ENCODE assay signal across 9 cellular contexts in the genomic region with DNA sequence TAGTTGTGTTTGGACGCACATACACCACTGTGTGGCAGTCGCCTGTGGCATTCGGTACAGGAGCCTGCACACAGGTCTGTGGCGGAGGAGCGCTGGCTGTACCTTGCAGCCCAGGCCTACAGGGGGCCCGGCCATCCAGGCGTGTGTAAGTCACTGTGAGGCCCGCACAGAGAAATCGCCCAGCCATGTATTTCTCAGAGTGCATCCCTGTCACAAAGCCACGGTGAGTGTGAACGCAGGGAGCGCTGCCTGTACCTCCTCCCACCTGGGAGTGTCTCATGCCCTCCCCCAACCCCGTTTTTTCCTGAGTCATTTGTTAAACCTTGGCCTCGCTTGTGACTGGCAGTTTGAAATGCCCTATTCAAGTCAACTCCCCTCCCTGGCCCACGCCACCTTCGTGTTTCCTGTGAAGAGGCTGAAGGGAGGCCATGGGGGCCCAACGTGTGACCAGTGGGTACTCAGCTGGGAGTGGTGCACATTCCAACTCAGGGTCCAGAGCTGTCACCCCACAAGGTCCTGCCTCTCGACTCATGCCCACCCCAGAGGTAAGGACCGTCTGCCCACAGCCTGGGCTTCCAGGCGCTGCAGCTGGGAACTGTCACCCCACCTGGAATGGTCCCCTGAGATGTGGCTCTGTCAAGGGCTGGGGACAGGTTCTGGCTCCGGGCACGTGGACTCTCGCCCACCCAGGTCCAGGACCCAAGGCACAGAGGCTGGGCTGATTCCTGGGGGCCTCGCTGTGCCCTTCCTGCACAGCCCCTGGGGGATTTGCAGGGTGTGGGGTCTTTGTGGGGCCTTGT. TPM values are rescaled to one million over a fixed set of nuclear protein-coding genes. Genes with fewer than 3 reads are reported as not detected.
DNase-seq lines count a peak whose midpoint lies in the region; ATAC-seq and TF ChIP-seq lines count a peak whose summit lies in the region.
"Had no signal": no experiment of that assay in that cellular context is flagged by ENCODE, and none has a peak within 500 bp of the region (broad histone marks: within the 10 kb centered on the region; RNA-seq: fewer than 3 reads in every experiment).

No MANE protein-coding gene starts in this region.

- H3K27me3 Mint-ChIP-seq in CD4-positive, CD25-positive, alpha-beta regulatory T cell, result no peaks in the 10 kb centered on the region
- H3K27me3 Mint-ChIP-seq in endothelial cell (ENCODE audit: unreplicated experiment), result no peaks in the 10 kb centered on the region

- H3K27ac Mint-ChIP-seq in CD4-positive, CD25-positive, alpha-beta regulatory T cell, result no peak overlapping the region
- H3K27ac Mint-ChIP-seq in endothelial cell (ENCODE audit: unreplicated experiment), result no peak overlapping the region

- no peak for ATAC-seq in CD4-positive, CD25-positive, alpha-beta regulatory T cell (ENCODE audit: low read depth in 2 of 2)
- ATAC-seq in GM21717 (IDR thresholded peaks at IDR 0.05; ENCODE audit: unreplicated experiment), result peak; percentile 35
- ATAC-seq in HG03521 (IDR thresholded peaks at IDR 0.05; ENCODE audit: unreplicated experiment), result no peak

- H3K36me3 ChIP-seq in CD4-positive, CD25-positive, alpha-beta regulatory T cell (ENCODE audit: control insufficient read depth, insufficient read depth, low read length), result no peaks in the 10 kb centered on the region
- H3K36me3 ChIP-seq in thymus (ENCODE audit: control insufficient read depth, insufficient read depth), result no peaks in the 10 kb centered on the region

- TF ChIP-seq CTCF in endothelial cell (IDR thresholded peaks at IDR 0.05; ENCODE audit: unreplicated experiment), result no peak

- peaks cover 7% of the 10 kb centered on the region for H3K36me3 Mint-ChIP-seq in CD4-positive, CD25-positive, alpha-beta regulatory T cell
- no peaks in the 10 kb centered on the region for H3K36me3 Mint-ChIP-seq in endothelial cell (ENCODE audit: low read depth, unreplicated experiment)

- DNase-seq in CD4-positive, CD25-positive, alpha-beta regulatory T cell, result peak in 2 of 3 donors; percentile 52 to 76
- DNase-seq in T follicular helper cell (ENCODE audit: low read depth) (peak; percentile 31), endothelial cell (ENCODE audit: low spot score) (peak; percentile 57), kidney glomerular epithelial cell (lab: John Stamatoyannopoulos, UW) (no peak), GF-D8 (lab: John Stamatoyannopoulos, UW) (no peak)

- H3K4me3 Mint-ChIP-seq in CD4-positive, CD25-positive, alpha-beta regulatory T cell, result no peak overlapping the region
- no peak overlapping the region for H3K4me3 Mint-ChIP-seq in endothelial cell (ENCODE audit: unreplicated experiment)

- peaks cover 0 to 1% (median 0%) of the 10 kb centered on the region in 7 donors for H3K9me3 Mint-ChIP-seq in CD4-positive, CD25-positive, alpha-beta regulatory T cell
- H3K9me3 Mint-ChIP-seq in endothelial cell (ENCODE audit: unreplicated experiment), result no peaks in the 10 kb centered on the region

- no peaks in the 10 kb centered on the region for H3K9me3 ChIP-seq in CD4-positive, CD25-positive, alpha-beta regulatory T cell (ENCODE audit: control insufficient read depth in 2 of 2, low read length in 2 of 2)
- no peaks in the 10 kb centered on the region for H3K9me3 ChIP-seq in thymus (ENCODE audit: control insufficient read depth)

- peak overlapping the region; percentile 67 for H3K4me3 ChIP-seq in CD4-positive, CD25-positive, alpha-beta regulatory T cell (ENCODE audit: low read depth, low read length)
- no peak overlapping the region for H3K4me3 ChIP-seq in thymus (ENCODE audit: low read length)

- no peaks in the 10 kb centered on the region for H3K27me3 ChIP-seq in CD4-positive, CD25-positive, alpha-beta regulatory T cell (ENCODE audit: control insufficient read depth, insufficient read depth, low read length)
- no peaks in the 10 kb centered on the region for H3K27me3 ChIP-seq in thymus (ENCODE audit: control insufficient read depth, insufficient read depth)

- peaks cover 89% of the 10 kb centered on the region for H3K4me1 ChIP-seq in CD4-positive, CD25-positive, alpha-beta regulatory T cell (ENCODE audit: control insufficient read depth, insufficient read depth, low read length, poor library complexity, severe bottlenecking)
- H3K4me1 ChIP-seq in thymus (ENCODE audit: control insufficient read depth, insufficient read depth, low read length), result peaks cover 41% of the 10 kb centered on the region

- peak overlapping the region; percentile 85 for H3K27ac ChIP-seq in CD4-positive, CD25-positive, alpha-beta regulatory T cell (ENCODE audit: insufficient read depth, low read length, poor library complexity, severe bottlenecking)
- H3K27ac ChIP-seq in thymus (ENCODE audit: low read depth), result peak overlapping the region; percentile 70

- WGBS in thymus, result 66% methylated on average over 24 of the region's 24 CpGs

- H3K4me1 Mint-ChIP-seq in CD4-positive, CD25-positive, alpha-beta regulatory T cell, result peaks cover 11 to 41% (median 28%) of the 10 kb centered on the region in 4 donors
- H3K4me1 Mint-ChIP-seq in endothelial cell (ENCODE audit: unreplicated experiment), result peaks cover 10% of the 10 kb centered on the region

RNA-seq across cellular contexts. Expression of a gene that starts 11.6 kb away (rescaled TPM):
- 265 TPM for total RNA-seq in CD4-positive, CD25-positive, alpha-beta regulatory T cell
- polyA plus RNA-seq in CD4-positive, CD25-positive, alpha-beta regulatory T cell, result 100 to 1,000 TPM in 1 of 4 donors, 10 to 100 TPM in 3; 93.8 to 116 (median 99.6) TPM
- total RNA-seq in endothelial cell (ENCODE audit: unreplicated experiment), result 34.0 TPM
- 23.8 TPM for polyA plus RNA-seq in thymus

RNA-seq across cellular contexts. Expression of a gene that starts 35.1 kb away (rescaled TPM):
- total RNA-seq in CD4-positive, CD25-positive, alpha-beta regulatory T cell, result not detected
- polyA plus RNA-seq in CD4-positive, CD25-positive, alpha-beta regulatory T cell, result under 1 TPM in 2 of 4 donors, not detected in 2; 0.22 to 0.86 TPM
- total RNA-seq in endothelial cell (ENCODE audit: unreplicated experiment), result not detected
- 0.34 TPM for polyA plus RNA-seq in thymus
- total RNA-seq: pulmonary artery endothelial cell had no signal

Comparison
In these comparisons a context has a peak if more than half of its experiments do, and no peak if none do; other contexts are left out.
1. DNase-seq: peak in CD4-positive, CD25-positive, alpha-beta regulatory T cell (2 of 3), T follicular helper cell (single experiment) and endothelial cell (single experiment); none in kidney glomerular epithelial cell (single experiment) and GF-D8 (single experiment).